Comparison of ENCODE assay signal across 1 cellular context in the genomic region with DNA sequence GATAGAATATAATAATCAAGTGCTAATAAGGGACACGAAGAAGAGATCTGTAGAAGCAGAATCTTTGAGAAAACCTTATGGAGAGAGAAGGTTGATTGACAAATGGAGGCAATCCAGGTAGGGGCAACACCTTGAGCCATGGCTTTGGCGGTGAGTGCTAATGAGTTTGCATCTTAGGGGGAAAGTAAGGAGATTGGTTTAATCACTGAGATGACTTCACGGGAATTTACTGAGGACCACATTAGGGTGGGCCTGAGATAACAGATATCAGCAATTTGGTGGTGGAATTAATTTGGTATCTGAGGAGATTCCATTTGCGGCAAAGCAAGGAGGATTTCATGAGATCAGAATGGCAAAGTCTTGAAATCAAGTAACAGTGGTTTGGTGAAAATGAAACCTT.
TF ChIP-seq lines count a peak whose summit lies in the region.

No MANE protein-coding gene starts in this region.

TF ChIP-seq in IMR-90, 13 proteins besides CTCF, POLR2A, EP300 and RAD21:
- no peak for TF ChIP-seq MAZ (IDR thresholded peaks at IDR 0.05; ENCODE audit: borderline replicate concordance, low read depth, low read length)
- no peak for TF ChIP-seq RCOR1 (IDR thresholded peaks at IDR 0.05; ENCODE audit: insufficient replicate concordance, low read length)
- TF ChIP-seq RFX5 (IDR thresholded peaks at IDR 0.05; ENCODE audit: low read depth, low read length): no peak
- no peak for TF ChIP-seq CHD1 (IDR thresholded peaks at IDR 0.05; ENCODE audit: low read depth, low read length)
- no peak for TF ChIP-seq NFE2L2 (IDR thresholded peaks at IDR 0.05; ENCODE audit: low read depth, low read length)
- no peak for TF ChIP-seq SMC3 (IDR thresholded peaks at IDR 0.05; ENCODE audit: low read depth, low read length)
- no peak for TF ChIP-seq MXI1 (IDR thresholded peaks at IDR 0.05; ENCODE audit: borderline replicate concordance, low read depth, low read length)
- TF ChIP-seq FOS (IDR thresholded peaks at IDR 0.05; ENCODE audit: low read depth, low read length): no peak
- no peak for TF ChIP-seq USF2 (IDR thresholded peaks at IDR 0.05; ENCODE audit: low read depth, low read length)
- no peak for TF ChIP-seq CEBPB (IDR thresholded peaks at IDR 0.05; ENCODE audit: low read depth, low read length)
TF ChIP-seq in IMR-90: peak in this region for 0.
